Comparison of ENCODE assay signal across 1 cellular context in genomic region chr19:39502640-39503417, GRCh38.
TF ChIP-seq lines count a peak whose summit lies in the region.

No MANE protein-coding gene starts in this region.

TF ChIP-seq in HepG2, 621 proteins besides CTCF, POLR2A, EP300 and RAD21 (continued from another document and continues in another):
- TF ChIP-seq, protein P1, sequence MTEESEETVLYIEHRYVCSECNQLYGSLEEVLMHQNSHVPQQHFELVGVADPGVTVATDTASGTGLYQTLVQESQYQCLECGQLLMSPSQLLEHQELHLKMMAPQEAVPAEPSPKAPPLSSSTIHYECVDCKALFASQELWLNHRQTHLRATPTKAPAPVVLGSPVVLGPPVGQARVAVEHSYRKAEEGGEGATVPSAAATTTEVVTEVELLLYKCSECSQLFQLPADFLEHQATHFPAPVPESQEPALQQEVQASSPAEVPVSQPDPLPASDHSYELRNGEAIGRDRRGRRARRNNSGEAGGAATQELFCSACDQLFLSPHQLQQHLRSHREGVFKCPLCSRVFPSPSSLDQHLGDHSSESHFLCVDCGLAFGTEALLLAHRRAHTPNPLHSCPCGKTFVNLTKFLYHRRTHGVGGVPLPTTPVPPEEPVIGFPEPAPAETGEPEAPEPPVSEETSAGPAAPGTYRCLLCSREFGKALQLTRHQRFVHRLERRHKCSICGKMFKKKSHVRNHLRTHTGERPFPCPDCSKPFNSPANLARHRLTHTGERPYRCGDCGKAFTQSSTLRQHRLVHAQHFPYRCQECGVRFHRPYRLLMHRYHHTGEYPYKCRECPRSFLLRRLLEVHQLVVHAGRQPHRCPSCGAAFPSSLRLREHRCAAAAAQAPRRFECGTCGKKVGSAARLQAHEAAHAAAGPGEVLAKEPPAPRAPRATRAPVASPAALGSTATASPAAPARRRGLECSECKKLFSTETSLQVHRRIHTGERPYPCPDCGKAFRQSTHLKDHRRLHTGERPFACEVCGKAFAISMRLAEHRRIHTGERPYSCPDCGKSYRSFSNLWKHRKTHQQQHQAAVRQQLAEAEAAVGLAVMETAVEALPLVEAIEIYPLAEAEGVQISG (CRISPR knock-in tag; IDR thresholded peaks at IDR 0.05), result peak; percentile 88
- TF ChIP-seq, protein P2, sequence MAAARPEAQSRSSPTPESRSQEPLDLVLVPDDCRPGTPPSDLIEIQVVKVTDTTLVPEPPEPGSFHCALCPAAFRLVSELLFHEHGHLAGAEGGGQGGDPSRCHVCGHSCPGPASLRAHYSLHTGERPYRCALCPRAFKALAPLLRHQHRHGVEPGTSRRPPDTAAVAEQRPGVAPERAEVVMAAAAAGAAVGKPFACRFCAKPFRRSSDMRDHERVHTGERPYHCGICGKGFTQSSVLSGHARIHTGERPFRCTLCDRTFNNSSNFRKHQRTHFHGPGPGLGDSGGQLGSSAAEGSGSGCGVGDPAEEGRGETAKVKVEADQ (CRISPR knock-in tag; IDR thresholded peaks at IDR 0.05; ENCODE audit: borderline replicate concordance), result peak; percentile 98
- TF ChIP-seq ZIK1 (CRISPR knock-in tag; IDR thresholded peaks at IDR 0.05; ENCODE audit: borderline replicate concordance, low read depth), result peak; percentile 100
- TF ChIP-seq ZNF878 (CRISPR knock-in tag; IDR thresholded peaks at IDR 0.05), result peak; percentile 72; the same call in 1 of the 2 replicates
- no peak for TF ChIP-seq ZNF432 (CRISPR knock-in tag; IDR thresholded peaks at IDR 0.05; ENCODE audit: borderline replicate concordance)
- TF ChIP-seq SMAD9 (CRISPR knock-in tag; IDR thresholded peaks at IDR 0.05), result 0 out of 2 replicates have a peak, but pooled peaks have one; percentile 42
- peak; percentile 91; the same call in 1 of the 2 replicates for TF ChIP-seq FOXM1 (CRISPR knock-in tag; IDR thresholded peaks at IDR 0.05)
- TF ChIP-seq FOXJ3 (CRISPR knock-in tag; IDR thresholded peaks at IDR 0.05; ENCODE audit: borderline replicate concordance), result no peak
- peak; percentile 99 for TF ChIP-seq IRX3 (CRISPR knock-in tag; IDR thresholded peaks at IDR 0.05; ENCODE audit: borderline replicate concordance, low read depth)
- peak; percentile 100 for TF ChIP-seq ZNF766 (CRISPR knock-in tag; IDR thresholded peaks at IDR 0.05; ENCODE audit: borderline replicate concordance)
- no peak for TF ChIP-seq ZNF317 (CRISPR knock-in tag; IDR thresholded peaks at IDR 0.05)
- peak; percentile 93 for TF ChIP-seq ZNF430 (CRISPR knock-in tag; IDR thresholded peaks at IDR 0.05)
- TF ChIP-seq, protein P3, sequence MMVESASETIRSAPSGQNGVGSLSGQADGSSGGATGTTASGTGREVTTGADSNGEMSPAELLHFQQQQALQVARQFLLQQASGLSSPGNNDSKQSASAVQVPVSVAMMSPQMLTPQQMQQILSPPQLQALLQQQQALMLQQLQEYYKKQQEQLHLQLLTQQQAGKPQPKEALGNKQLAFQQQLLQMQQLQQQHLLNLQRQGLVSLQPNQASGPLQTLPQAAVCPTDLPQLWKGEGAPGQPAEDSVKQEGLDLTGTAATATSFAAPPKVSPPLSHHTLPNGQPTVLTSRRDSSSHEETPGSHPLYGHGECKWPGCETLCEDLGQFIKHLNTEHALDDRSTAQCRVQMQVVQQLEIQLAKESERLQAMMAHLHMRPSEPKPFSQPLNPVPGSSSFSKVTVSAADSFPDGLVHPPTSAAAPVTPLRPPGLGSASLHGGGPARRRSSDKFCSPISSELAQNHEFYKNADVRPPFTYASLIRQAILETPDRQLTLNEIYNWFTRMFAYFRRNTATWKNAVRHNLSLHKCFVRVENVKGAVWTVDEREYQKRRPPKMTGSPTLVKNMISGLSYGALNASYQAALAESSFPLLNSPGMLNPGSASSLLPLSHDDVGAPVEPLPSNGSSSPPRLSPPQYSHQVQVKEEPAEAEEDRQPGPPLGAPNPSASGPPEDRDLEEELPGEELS (CRISPR knock-in tag; IDR thresholded peaks at IDR 0.05), result 0 out of 2 replicates have a peak, but pooled peaks have one; percentile 28
- peak; percentile 48 for TF ChIP-seq STAG1 (CRISPR knock-in tag; IDR thresholded peaks at IDR 0.05)
- TF ChIP-seq PHF20 (CRISPR knock-in tag; IDR thresholded peaks at IDR 0.05), result peak; percentile 56
- no peak for TF ChIP-seq NR2F6 (IDR thresholded peaks at IDR 0.05)
- TF ChIP-seq NR2F6 (CRISPR knock-in tag; IDR thresholded peaks at IDR 0.05), result peak; percentile 10; the same call in 1 of the 2 replicates
- TF ChIP-seq BRF2 (CRISPR knock-in tag; IDR thresholded peaks at IDR 0.05), result peak; percentile 99
- TF ChIP-seq BHLHE40 (IDR thresholded peaks at IDR 0.05; ENCODE audit: low read length), result 0 out of 2 replicates have a peak, but pooled peaks have one; percentile 59
- TF ChIP-seq ZBTB7B (CRISPR knock-in tag; IDR thresholded peaks at IDR 0.05), result peak; percentile 86
- TF ChIP-seq, protein P4, sequence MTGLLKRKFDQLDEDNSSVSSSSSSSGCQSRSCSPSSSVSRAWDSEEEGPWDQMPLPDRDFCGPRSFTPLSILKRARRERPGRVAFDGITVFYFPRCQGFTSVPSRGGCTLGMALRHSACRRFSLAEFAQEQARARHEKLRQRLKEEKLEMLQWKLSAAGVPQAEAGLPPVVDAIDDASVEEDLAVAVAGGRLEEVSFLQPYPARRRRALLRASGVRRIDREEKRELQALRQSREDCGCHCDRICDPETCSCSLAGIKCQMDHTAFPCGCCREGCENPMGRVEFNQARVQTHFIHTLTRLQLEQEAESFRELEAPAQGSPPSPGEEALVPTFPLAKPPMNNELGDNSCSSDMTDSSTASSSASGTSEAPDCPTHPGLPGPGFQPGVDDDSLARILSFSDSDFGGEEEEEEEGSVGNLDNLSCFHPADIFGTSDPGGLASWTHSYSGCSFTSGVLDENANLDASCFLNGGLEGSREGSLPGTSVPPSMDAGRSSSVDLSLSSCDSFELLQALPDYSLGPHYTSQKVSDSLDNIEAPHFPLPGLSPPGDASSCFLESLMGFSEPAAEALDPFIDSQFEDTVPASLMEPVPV (CRISPR knock-in tag; IDR thresholded peaks at IDR 0.05), result peak; percentile 99
- TF ChIP-seq ATF1 (CRISPR knock-in tag; IDR thresholded peaks at IDR 0.05), result no peak
- no peak for TF ChIP-seq FIP1L1 (IDR thresholded peaks at IDR 0.05; ENCODE audit: borderline replicate concordance, insufficient read depth, low read depth, low read length)
- peak; percentile 97 for TF ChIP-seq SALL1 (CRISPR knock-in tag; IDR thresholded peaks at IDR 0.05)
- TF ChIP-seq MXI1 (IDR thresholded peaks at IDR 0.05; ENCODE audit: borderline replicate concordance, low read depth, low read length), result peak; percentile 40; the same call in 1 of the 3 replicates
- TF ChIP-seq ATM (IDR thresholded peaks at IDR 0.05; ENCODE audit: borderline replicate concordance), result no peak
- TF ChIP-seq RXRB (CRISPR knock-in tag; IDR thresholded peaks at IDR 0.05; ENCODE audit: borderline replicate concordance), result peak; percentile 49; the same call in 1 of the 2 replicates
- 0 out of 2 replicates have a peak, but pooled peaks have one; percentile 13 for TF ChIP-seq ZHX2 (IDR thresholded peaks at IDR 0.05; ENCODE audit: low read depth)
- TF ChIP-seq ZHX2 (CRISPR knock-in tag; IDR thresholded peaks at IDR 0.05; ENCODE audit: borderline replicate concordance), result peak; percentile 99
- TF ChIP-seq ZNF589 (CRISPR knock-in tag; conservative IDR thresholded peaks at IDR 0.05), result peak; percentile 97
- TF ChIP-seq, protein P5, sequence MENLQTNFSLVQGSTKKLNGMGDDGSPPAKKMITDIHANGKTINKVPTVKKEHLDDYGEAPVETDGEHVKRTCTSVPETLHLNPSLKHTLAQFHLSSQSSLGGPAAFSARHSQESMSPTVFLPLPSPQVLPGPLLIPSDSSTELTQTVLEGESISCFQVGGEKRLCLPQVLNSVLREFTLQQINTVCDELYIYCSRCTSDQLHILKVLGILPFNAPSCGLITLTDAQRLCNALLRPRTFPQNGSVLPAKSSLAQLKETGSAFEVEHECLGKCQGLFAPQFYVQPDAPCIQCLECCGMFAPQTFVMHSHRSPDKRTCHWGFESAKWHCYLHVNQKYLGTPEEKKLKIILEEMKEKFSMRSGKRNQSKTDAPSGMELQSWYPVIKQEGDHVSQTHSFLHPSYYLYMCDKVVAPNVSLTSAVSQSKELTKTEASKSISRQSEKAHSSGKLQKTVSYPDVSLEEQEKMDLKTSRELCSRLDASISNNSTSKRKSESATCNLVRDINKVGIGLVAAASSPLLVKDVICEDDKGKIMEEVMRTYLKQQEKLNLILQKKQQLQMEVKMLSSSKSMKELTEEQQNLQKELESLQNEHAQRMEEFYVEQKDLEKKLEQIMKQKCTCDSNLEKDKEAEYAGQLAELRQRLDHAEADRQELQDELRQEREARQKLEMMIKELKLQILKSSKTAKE (CRISPR knock-in tag; IDR thresholded peaks at IDR 0.05; ENCODE audit: borderline replicate concordance), result peak; percentile 56; the same call in 1 of the 2 replicates
- peak; percentile 86 for TF ChIP-seq ZMYM2 (CRISPR knock-in tag; IDR thresholded peaks at IDR 0.05)
- peak; percentile 93; the same call in 1 of the 2 replicates for TF ChIP-seq ZNF780A (CRISPR knock-in tag; IDR thresholded peaks at IDR 0.05)
- TF ChIP-seq CERS6 (CRISPR knock-in tag; IDR thresholded peaks at IDR 0.05), result peak; percentile 97
- TF ChIP-seq ZBTB3 (CRISPR knock-in tag; IDR thresholded peaks at IDR 0.05; ENCODE audit: borderline replicate concordance, low read depth), result no peak
- TF ChIP-seq ZMAT3 (CRISPR knock-in tag; conservative IDR thresholded peaks at IDR 0.05), result peak; percentile 100
- TF ChIP-seq ZNF33A (CRISPR knock-in tag; IDR thresholded peaks at IDR 0.05; ENCODE audit: borderline replicate concordance), result no peak
